1 cellular context compared by ENCODE assay signal in genomic region chr16:25066426-25066746, GRCh38.
TF ChIP-seq lines count a peak whose summit lies in the region.

No MANE protein-coding gene starts in this region.

TF ChIP-seq in H1, 55 proteins besides CTCF, POLR2A, EP300 and RAD21:
- TF ChIP-seq EZH2 (IDR thresholded peaks at IDR 0.05; ENCODE audit: low read depth, low read length, severe bottlenecking) (no peak), HDAC2 (IDR thresholded peaks at IDR 0.05; ENCODE audit: borderline replicate concordance in 1 of 2, low read depth in 2 of 2, low read length in 2 of 2) (no peak), SP2 (IDR thresholded peaks at IDR 0.05; ENCODE audit: low read length) (no peak), YY1 (IDR thresholded peaks at IDR 0.05; ENCODE audit: low read depth, low read length) (0 out of 2 replicates have a peak, but pooled peaks have one; percentile 16), PHF8 (conservative IDR thresholded peaks at IDR 0.05; ENCODE audit: low read depth, low read length) (0 out of 2 replicates have a peak, but pooled peaks have one; percentile 42), KDM4A (IDR thresholded peaks at IDR 0.05; ENCODE audit: low read depth, low read length, severe bottlenecking) (no peak)
